15 cellular contexts compared by ENCODE assay signal in genomic region chr2:47010176-47010575, GRCh38.
"Had no signal": no experiment of that assay in that cellular context is flagged by ENCODE, and none has a peak within 500 bp of the region (broad histone marks: within the 10 kb centered on the region; RNA-seq: fewer than 3 reads in every experiment).

No MANE protein-coding gene starts in this region.

- ATAC-seq: pancreas; SK-N-SH treated with all-trans-retinoic acid at 6 μM for 48 hours; stimulated activated memory B cell treated with anti-CD40 and anti-IgM and Interleukin-4, amounts not matched to agents 10 μg/mL and 1 μg/mL and 100 μg/mL, for 72 hours had no signal

- H3K4me2 ChIP-seq: neural progenitor cell had no signal

- H3K4me3 ChIP-seq: ascending aorta, lung, neural progenitor cell, pancreas had no signal

- DNase-seq: activated CD4-positive, CD25-positive, alpha-beta regulatory T cell treated with anti-CD3 and anti-CD28 coated beads, Interleukin-2, amount 50 U/mL, for 72 hours; activated naive CD4-positive, alpha-beta T cell treated with anti-CD3 and anti-CD28 coated beads, Interleukin-2, amount 10 ng/mL, durations not matched to agents 7 days and 5 days; erythroblast; kidney glomerular epithelial cell; midbrain; naive B cell; stimulated activated CD4-positive, alpha-beta T cell treated with anti-CD3 and anti-CD28 coated beads, Interleukin-2, amount 100 ng/mL, for 48 hours; T-helper 1 cell; T1000 had no signal

- H3K27ac ChIP-seq: neural progenitor cell, pancreas had no signal

- H2AFZ ChIP-seq: neural progenitor cell had no signal

- H3K4me1 ChIP-seq: pancreas had no signal

- H3K36me3 ChIP-seq: neural progenitor cell had no signal

- H3K27me3 ChIP-seq: ascending aorta, neural progenitor cell, pancreas had no signal

- H3K9me3 ChIP-seq: ascending aorta, pancreas had no signal
